ENCODE assay signal across 13 cellular contexts in genomic region chr11:955154-956049, GRCh38. TPM values are rescaled to one million over a fixed set of nuclear protein-coding genes. Genes with fewer than 3 reads are reported as not detected.
DNase-seq lines count a peak whose midpoint lies in the region; ATAC-seq, FAIRE-seq and TF ChIP-seq lines count a peak whose summit lies in the region.
"Had no signal": no experiment of that assay in that cellular context is flagged by ENCODE, and none has a peak within 500 bp of the region (broad histone marks: within the 10 kb centered on the region; RNA-seq: fewer than 3 reads in every experiment).

No MANE protein-coding gene starts in this region.

- POLR2A ChIA-PET in CD8-positive, alpha-beta T cell (lab: Charles Lee) = interaction anchor here (0.6 kb wide), 1 partner anchor 136 kb away, joined by 3 read pairs; no protein-coding TSS in a partner anchor

- intact Hi-C loops in CD8-positive, alpha-beta T cell (cut with DNase I, micrococcal nuclease) = no loop called here
- intact Hi-C loops in breast epithelium (cut with DNase I; ENCODE audit: low total_unique reads) = no loop called here

- H3K27me3 Mint-ChIP-seq in CD8-positive, alpha-beta T cell (ENCODE audit: low read depth) = no peaks in the 10 kb centered on the region
- H3K27me3 Mint-ChIP-seq in HFFc6 (ENCODE audit: insufficient read depth) (no peaks in the 10 kb centered on the region; the same call in 1 of the 2 replicates), naive B cell (no peaks in the 10 kb centered on the region)

- no peak for TF ChIP-seq CTCF in CD8-positive, alpha-beta T cell (IDR thresholded peaks at IDR 0.05)
- TF ChIP-seq CTCF in HFFc6 (IDR thresholded peaks at IDR 0.05) = no peak
- no peak for TF ChIP-seq CTCF in breast epithelium (IDR thresholded peaks at IDR 0.05)
- no peak for TF ChIP-seq CTCF in D721Med (IDR thresholded peaks at IDR 0.05; ENCODE audit: insufficient read depth, missing control alignments)

- peaks cover 11% of the 10 kb centered on the region for H3K4me1 ChIP-seq in CD8-positive, alpha-beta T cell (ENCODE audit: insufficient read depth, low read length)
- peaks cover 0 to 13% of the 10 kb centered on the region in 2 donors for H3K4me1 ChIP-seq in breast epithelium

- peaks cover 7% of the 10 kb centered on the region for H3K36me3 ChIP-seq in CD8-positive, alpha-beta T cell (ENCODE audit: insufficient read depth, low read length)
- no peaks in the 10 kb centered on the region for H3K36me3 ChIP-seq in breast epithelium
- H3K36me3 ChIP-seq: uterus had no signal

- H3K27ac ChIP-seq in CD8-positive, alpha-beta T cell (ENCODE audit: low read depth, low read length) = no peak overlapping the region
- H3K27ac ChIP-seq in breast epithelium = peak overlapping the region; percentile 71 to 73
- H3K27ac ChIP-seq: psoas muscle, uterus had no signal

- no peaks in the 10 kb centered on the region for H3K9me3 ChIP-seq in CD8-positive, alpha-beta T cell (ENCODE audit: low read length)
- no peaks in the 10 kb centered on the region for H3K9me3 ChIP-seq in breast epithelium
- H3K9me3 ChIP-seq: psoas muscle, uterus had no signal

- H3K27ac Mint-ChIP-seq in CD8-positive, alpha-beta T cell = peak overlapping the region; percentile 41
- peak overlapping the region; percentile 24; the same call in 1 of the 2 replicates for H3K27ac Mint-ChIP-seq in HFFc6
- peak overlapping the region; percentile 61 to 94 (median 82) for H3K27ac Mint-ChIP-seq in naive B cell

- H3K27me3 ChIP-seq in CD8-positive, alpha-beta T cell (ENCODE audit: insufficient read depth, low read length) = no peaks in the 10 kb centered on the region
- no peaks in the 10 kb centered on the region for H3K27me3 ChIP-seq in breast epithelium
- H3K27me3 ChIP-seq: uterus had no signal

- H3K9me3 Mint-ChIP-seq in CD8-positive, alpha-beta T cell = no peaks in the 10 kb centered on the region
- no peaks in the 10 kb centered on the region for H3K9me3 Mint-ChIP-seq in HFFc6
- H3K9me3 Mint-ChIP-seq in naive B cell = no peaks in the 10 kb centered on the region

- DNase-seq in CD8-positive, alpha-beta T cell = no peak
- DNase-seq in HFFc6 = no peak
- peak in 1 of 2 donors; percentile 63 for DNase-seq in breast epithelium (ENCODE audit: low spot score in 2 of 2)
- DNase-seq in naive B cell = no peak
- DNase-seq in CD1c-positive myeloid dendritic cell (ENCODE audit: extremely low spot score) = no peak
- no peak for DNase-seq in D721Med (ENCODE audit: insufficient read length, low spot score)
- DNase-seq in inferior parietal cortex (ENCODE audit: extremely low spot score) = no peak
- DNase-seq: activated effector memory CD4-positive, alpha-beta T cell treated with Interleukin-2 at 50 U/mL for 16 hours; DMS79 treated with DMSO at 0.1 percent for 48 hours; psoas muscle; uterus had no signal

- H3K4me3 Mint-ChIP-seq in CD8-positive, alpha-beta T cell = no peak overlapping the region
- no peak overlapping the region for H3K4me3 Mint-ChIP-seq in HFFc6
- peak overlapping the region in 5 of 8 donors; percentile 12 to 86 (median 50) for H3K4me3 Mint-ChIP-seq in naive B cell

- H3K36me3 Mint-ChIP-seq in CD8-positive, alpha-beta T cell = peaks cover 50% of the 10 kb centered on the region
- no peaks in the 10 kb centered on the region; the same call in 1 of the 2 replicates for H3K36me3 Mint-ChIP-seq in HFFc6 (ENCODE audit: low read depth)
- H3K36me3 Mint-ChIP-seq in naive B cell = no peaks in the 10 kb centered on the region

- no peak for FAIRE-seq in D721Med (lab: Jason Lieb, UNC)
- FAIRE-seq: islet of Langerhans had no signal

- H3K4me1 Mint-ChIP-seq in CD8-positive, alpha-beta T cell (ENCODE audit: low read depth) = peaks cover 31% of the 10 kb centered on the region
- peaks cover 17% of the 10 kb centered on the region for H3K4me1 Mint-ChIP-seq in HFFc6 (ENCODE audit: low read depth)
- peaks cover 36 to 48% (median 39%) of the 10 kb centered on the region in 3 donors for H3K4me1 Mint-ChIP-seq in naive B cell

- no peak for ATAC-seq in CD8-positive, alpha-beta T cell
- peak; percentile 42 to 52 for ATAC-seq in naive B cell (ENCODE audit: low read depth in 2 of 2)
- no peak for ATAC-seq in HG03196 (IDR thresholded peaks at IDR 0.05; ENCODE audit: unreplicated experiment)

- CTCF ChIA-PET in CD8-positive, alpha-beta T cell (lab: Charles Lee) = no interaction called here

- no peak overlapping the region for H3K4me3 ChIP-seq in CD8-positive, alpha-beta T cell (ENCODE audit: low read depth, low read length)
- peak overlapping the region in 1 of 3 donors; percentile 39 for H3K4me3 ChIP-seq in breast epithelium
- H3K4me3 ChIP-seq: psoas muscle, uterus had no signal

- TF ChIP-seq POLR2A in breast epithelium (IDR thresholded peaks at IDR 0.05) = no peak

RNA-seq across cellular contexts. Expression of gene AP2A2, which starts 29.7 kb away (rescaled TPM):
- total RNA-seq in CD8-positive, alpha-beta T cell = 10 to 100 TPM; 38.6 to 44.3 TPM
- total RNA-seq in HFFc6 (2021; fragmentation: NEBNext Ultra II Directional; extraction: Animal tissue kit (Norgen Biotek cat#: 25700)) = 10 to 100 TPM; 65.4 to 73.4 (median 70.9) TPM
- 100 to 1,000 TPM in 1 of 3 donors, 10 to 100 TPM in 2; 44.6 to 112 (median 54.7) TPM for total RNA-seq in breast epithelium
- 1 to 10 TPM; 3.3 to 9.2 (median 4.7) TPM for polyA plus RNA-seq in naive B cell (ENCODE audit: low read depth in 6 of 6)

RNA-seq across cellular contexts. Expression of gene CHID1, which starts 44.8 kb away (rescaled TPM):
- 10 to 100 TPM; 16.0 to 18.1 TPM for total RNA-seq in CD8-positive, alpha-beta T cell
- total RNA-seq in HFFc6 (2021; fragmentation: NEBNext Ultra II Directional; extraction: Animal tissue kit (Norgen Biotek cat#: 25700)) = 100 to 1,000 TPM; 116 to 145 (median 133) TPM
- total RNA-seq in breast epithelium = 10 to 100 TPM; 58.3 to 79.5 (median 68.3) TPM
- polyA plus RNA-seq in naive B cell (ENCODE audit: low read depth in 6 of 6) = 10 to 100 TPM; 39.0 to 69.7 (median 47.2) TPM

Comparison
In these comparisons a context has a peak if more than half of its experiments do, and no peak if none do; other contexts are left out.
1. ATAC-seq: peak in naive B cell (2 of 2); none in CD8-positive, alpha-beta T cell (single experiment) and HG03196 (single experiment).
2. H3K27ac Mint-ChIP-seq: peak in every context shown above with its lines; median percentile 82 in naive B cell; 41 in CD8-positive, alpha-beta T cell; 24 in HFFc6.
3. H3K4me3 Mint-ChIP-seq: peak in naive B cell (5 of 8); none in CD8-positive, alpha-beta T cell (single experiment) and HFFc6 (single experiment).